Comparison of ENCODE assay signal across 17 cellular contexts in the genomic region with DNA sequence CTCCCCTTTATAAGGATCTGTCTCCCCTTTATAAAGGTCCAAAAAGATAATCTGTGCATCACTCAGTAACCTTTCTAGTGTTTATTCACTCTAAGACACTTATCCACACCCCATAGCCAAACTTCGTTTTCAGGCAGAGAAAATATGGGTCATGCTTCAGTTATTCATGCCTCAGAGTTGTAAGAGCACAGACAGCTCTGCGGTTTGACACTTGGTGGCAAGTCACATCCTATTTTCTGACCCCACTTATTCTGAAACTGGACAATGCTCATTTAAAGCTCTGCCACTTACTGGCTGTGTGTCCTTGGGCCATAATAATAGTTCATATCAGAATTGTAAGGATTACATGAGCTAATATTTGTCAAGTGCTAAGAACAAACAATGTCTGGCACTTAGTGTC. TPM values are rescaled to one million over a fixed set of nuclear protein-coding genes. Genes with fewer than 3 reads are reported as not detected.
DNase-seq lines count a peak whose midpoint lies in the region; ATAC-seq and TF ChIP-seq lines count a peak whose summit lies in the region.
"Had no signal": no experiment of that assay in that cellular context is flagged by ENCODE, and none has a peak within 500 bp of the region (broad histone marks: within the 10 kb centered on the region; RNA-seq: fewer than 3 reads in every experiment).

No MANE protein-coding gene starts in this region.

- BruUV-seq in Calu3 (replicated peaks; lab: Mats Ljungman, UMichigan) = no TSS peak

- H2BK120ac ChIP-seq in mesendoderm (ENCODE audit: low read depth, low read length) = no peak overlapping the region

- H3K27me3 ChIP-seq in mesendoderm (ENCODE audit: insufficient read depth, low read length, poor library complexity) = no peaks in the 10 kb centered on the region
- H3K27me3 ChIP-seq: adrenal gland, BLaER1 had no signal

- no peak overlapping the region for H2AK5ac ChIP-seq in mesendoderm (ENCODE audit: low read length)

- no peak overlapping the region for H3K4ac ChIP-seq in mesendoderm (ENCODE audit: low read depth, low read length)

- no peak overlapping the region for H3K56ac ChIP-seq in mesendoderm (ENCODE audit: low read length)

- TF ChIP-seq CTCF in AG09309 (IDR thresholded peaks at IDR 0.05; ENCODE audit: control insufficient read depth, insufficient read depth, low read depth, low read length, missing control alignments) (no peak), Calu3 (IDR thresholded peaks at IDR 0.05; ENCODE audit: unreplicated experiment) (no peak)

- no peak overlapping the region for H3K9ac ChIP-seq in mesendoderm (ENCODE audit: low read length)
- H3K9ac ChIP-seq: BLaER1 had no signal

- no peak overlapping the region for H4K5ac ChIP-seq in mesendoderm (ENCODE audit: low read length)

- no peak overlapping the region for H2BK15ac ChIP-seq in mesendoderm (replicated peaks; ENCODE audit: low read depth)

- peak overlapping the region; percentile 60 for H3K18ac ChIP-seq in mesendoderm (ENCODE audit: low read length)

- ATAC-seq in activated naive CD4-positive, alpha-beta T cell treated with anti-CD3 and anti-CD28 coated beads, Interleukin-2, amount 50 U/mL, for 72 hours = no peak
- ATAC-seq: heart right ventricle, left lung had no signal

- WGBS in mesendoderm (ENCODE audit: extremely low coverage, insufficient coverage, low lambda C conversion rate) = no CpG with 5 or more reads among the region's 2 CpGs

- intact Hi-C loops in Calu3 (cut with micrococcal nuclease; ENCODE audit: unreplicated experiment) = no loop called here

- H3K79me2 ChIP-seq in mesendoderm (ENCODE audit: control insufficient read depth, insufficient read depth, low read length) = no peaks in the 10 kb centered on the region

- H3K79me1 ChIP-seq in mesendoderm (ENCODE audit: low read length) = no peaks in the 10 kb centered on the region

- H3K27ac Mint-ChIP-seq in activated naive CD4-positive, alpha-beta T cell treated with anti-CD3 and anti-CD28 coated beads, Interleukin-2, amount 50 U/mL, for 72 hours = no peak overlapping the region
- no peak overlapping the region for H3K27ac Mint-ChIP-seq in Calu3 (ENCODE audit: unreplicated experiment)

- H3K4me1 Mint-ChIP-seq in Calu3 (ENCODE audit: low read depth, unreplicated experiment) = peaks cover 27% of the 10 kb centered on the region

- CTCF ChIA-PET in Calu3 (lab: Charles Lee) = interaction anchor here (1.0 kb wide), 1 partner anchor 15 kb away, joined by 3 read pairs; no protein-coding TSS in a partner anchor

- no peak overlapping the region for H3K27ac ChIP-seq in mesendoderm (ENCODE audit: low read depth, low read length)
- H3K27ac ChIP-seq: adrenal gland, BLaER1, heart right ventricle, left lung, neutrophil had no signal

- peaks cover 1% of the 10 kb centered on the region for H3K4me1 ChIP-seq in mesendoderm (ENCODE audit: control insufficient read depth, low read depth, low read length)
- H3K4me1 ChIP-seq: adrenal gland, BLaER1, heart right ventricle, left lung had no signal

- no peaks in the 10 kb centered on the region for H3K27me3 Mint-ChIP-seq in Calu3 (ENCODE audit: unreplicated experiment)

- H3K4me3 ChIP-seq in AG09309 (ENCODE audit: control insufficient read depth, low read depth, low read length) (no peak overlapping the region), mesendoderm (ENCODE audit: low read length) (no peak overlapping the region)
- H3K4me3 ChIP-seq: adrenal gland, BLaER1, heart right ventricle, left lung had no signal

- no peak overlapping the region for H3K4me3 Mint-ChIP-seq in Calu3 (ENCODE audit: low read depth, unreplicated experiment)

- peak; percentile 58 for DNase-seq in AG09309 (ENCODE audit: low read depth)
- peak; percentile 22 for DNase-seq in HPDE6-E6E7 (ENCODE audit: extremely low spot score)
- peak; percentile 46 for DNase-seq in astrocyte of the hippocampus (ENCODE audit: low read depth, low spot score)
- DNase-seq in mesendoderm = no peak
- DNase-seq in activated naive CD4-positive, alpha-beta T cell treated with anti-CD3 and anti-CD28 coated beads, Interleukin-2, amount 50 U/mL, for 72 hours (ENCODE audit: low spot score in 2 of 2) = no peak
- no peak for DNase-seq in activated CD4-positive, alpha-beta T cell treated with anti-CD3 and anti-CD28 coated beads for 1 hour
- DNase-seq in Calu3 = no peak
- no peak for DNase-seq in DMS79 (lab: John Stamatoyannopoulos, UW)
- DNase-seq: adrenal gland; effector CD4-positive, alpha-beta T cell; heart right ventricle; left lung; SHP77; stimulated activated CD4-positive, alpha-beta T cell treated with anti-CD3 and anti-CD28 coated beads, Interleukin-12 subunit alpha, Interleukin-12 subunit beta, amount 100 ng/mL, for 4 hours had no signal

- H3K36me3 Mint-ChIP-seq in activated naive CD4-positive, alpha-beta T cell treated with anti-CD3 and anti-CD28 coated beads, Interleukin-2, amount 50 U/mL, for 72 hours = no peaks in the 10 kb centered on the region
- H3K36me3 Mint-ChIP-seq in Calu3 (ENCODE audit: insufficient read depth, unreplicated experiment) = no peaks in the 10 kb centered on the region

- H4K8ac ChIP-seq in mesendoderm (ENCODE audit: low read depth, low read length) = no peak overlapping the region

- H3K9me3 Mint-ChIP-seq in activated naive CD4-positive, alpha-beta T cell treated with anti-CD3 and anti-CD28 coated beads, Interleukin-2, amount 50 U/mL, for 72 hours = peaks cover 1 to 3% of the 10 kb centered on the region in 2 donors
- H3K9me3 Mint-ChIP-seq in Calu3 (ENCODE audit: low read depth, unreplicated experiment) = peaks cover 3% of the 10 kb centered on the region

- no peak overlapping the region for H3K23ac ChIP-seq in mesendoderm (ENCODE audit: low read length)

- H3K4me2 ChIP-seq in mesendoderm (ENCODE audit: low read length) = no peak overlapping the region
- H3K4me2 ChIP-seq: BLaER1 had no signal

- no peaks in the 10 kb centered on the region for H3K36me3 ChIP-seq in mesendoderm (ENCODE audit: control insufficient read depth, insufficient read depth, low read length)
- H3K36me3 ChIP-seq: adrenal gland, BLaER1, heart right ventricle, left lung, neutrophil had no signal

- H2BK5ac ChIP-seq in mesendoderm (ENCODE audit: low read length) = peak overlapping the region; percentile 63

RNA-seq across cellular contexts. Expression of gene KRTAP2-1, which starts 2.0 kb away (rescaled TPM):
- polyA plus RNA-seq in mesendoderm (2013, experiment 1 of 2) = not detected
- 0.07 TPM for polyA plus RNA-seq in mesendoderm (2013, experiment 2 of 2)
- total RNA-seq in activated naive CD4-positive, alpha-beta T cell treated with anti-CD3 and anti-CD28 coated beads, Interleukin-2, amount 50 U/mL, for 72 hours = not detected
- total RNA-seq in Calu3 (2022) = not detected in 2 replicates
- total RNA-seq: adrenal gland, heart right ventricle, left lung, urinary bladder had no signal
- polyA plus RNA-seq: adrenal gland, heart right ventricle, urinary bladder had no signal

RNA-seq across cellular contexts. Expression of gene KRTAP2-2, which starts 5.9 kb away (rescaled TPM):
- polyA plus RNA-seq in mesendoderm (2013, experiment 1 of 2) = not detected
- polyA plus RNA-seq in mesendoderm (2013, experiment 2 of 2) = not detected
- not detected for total RNA-seq in activated naive CD4-positive, alpha-beta T cell treated with anti-CD3 and anti-CD28 coated beads, Interleukin-2, amount 50 U/mL, for 72 hours
- total RNA-seq in Calu3 (2022) = not detected in 2 replicates
- total RNA-seq: adrenal gland, heart right ventricle, left lung, urinary bladder had no signal
- polyA plus RNA-seq: adrenal gland, heart right ventricle, urinary bladder had no signal

RNA-seq across cellular contexts. Expression of gene KRTAP1-1, which starts 7.9 kb away (rescaled TPM):
- polyA plus RNA-seq in mesendoderm (2013, experiment 1 of 2) = not detected
- not detected for polyA plus RNA-seq in mesendoderm (2013, experiment 2 of 2)
- not detected for total RNA-seq in activated naive CD4-positive, alpha-beta T cell treated with anti-CD3 and anti-CD28 coated beads, Interleukin-2, amount 50 U/mL, for 72 hours
- total RNA-seq in Calu3 (2022) = 10.2 and 15.9 TPM in 2 replicates
- total RNA-seq: adrenal gland, heart right ventricle, left lung, urinary bladder had no signal
- polyA plus RNA-seq: adrenal gland, heart right ventricle, urinary bladder had no signal

RNA-seq across cellular contexts. Expression of gene KRTAP2-3, which starts 10.8 kb away (rescaled TPM):
- polyA plus RNA-seq in mesendoderm (2013, experiment 1 of 2) = 0.08 TPM
- polyA plus RNA-seq in mesendoderm (2013, experiment 2 of 2) = 0.20 TPM
- total RNA-seq in activated naive CD4-positive, alpha-beta T cell treated with anti-CD3 and anti-CD28 coated beads, Interleukin-2, amount 50 U/mL, for 72 hours = not detected
- 9.4 and 18.2 TPM in 2 replicates for total RNA-seq in Calu3 (2022)
- total RNA-seq: adrenal gland, heart right ventricle, urinary bladder had no signal
- polyA plus RNA-seq: adrenal gland, heart right ventricle, urinary bladder had no signal

RNA-seq across cellular contexts. Expression of gene KRTAP1-3, which starts 14.4 kb away (rescaled TPM):
- polyA plus RNA-seq in mesendoderm (2013, experiment 1 of 2) = not detected
- not detected for polyA plus RNA-seq in mesendoderm (2013, experiment 2 of 2)
- not detected for total RNA-seq in activated naive CD4-positive, alpha-beta T cell treated with anti-CD3 and anti-CD28 coated beads, Interleukin-2, amount 50 U/mL, for 72 hours
- not detected in 2 replicates for total RNA-seq in Calu3 (2022)
- total RNA-seq: adrenal gland, heart right ventricle, left lung, urinary bladder had no signal
- polyA plus RNA-seq: adrenal gland, heart right ventricle, urinary bladder had no signal

Comparison
In these comparisons a context has a peak if more than half of its experiments do, and no peak if none do; other contexts are left out.
1. DNase-seq: peak in AG09309 (single experiment), HPDE6-E6E7 (single experiment) and astrocyte of the hippocampus (single experiment); none in mesendoderm (single experiment), activated naive CD4-positive, alpha-beta T cell treated with anti-CD3 and anti-CD28 coated beads, Interleukin-2, amount 50 U/mL, for 72 hours (0 of 2), activated CD4-positive, alpha-beta T cell treated with anti-CD3 and anti-CD28 coated beads for 1 hour (single experiment), Calu3 (single experiment) and DMS79 (single experiment).
2. RNA of gene KRTAP1-1, which starts 7.9 kb away (total RNA-seq): 10.2 to 15.9 TPM in Calu3; not detected in activated naive CD4-positive, alpha-beta T cell treated with anti-CD3 and anti-CD28 coated beads, Interleukin-2, amount 50 U/mL, for 72 hours; every median in the first group is over 10 times any median in the second.